In genomic region chr18:30970201-30970816, GRCh38 we compare ENCODE assay signal across 8 cellular contexts.
DNase-seq lines count a peak whose midpoint lies in the region; ATAC-seq and TF ChIP-seq lines count a peak whose summit lies in the region.

No MANE protein-coding gene starts in this region.

- H3K4me1 ChIP-seq in right lobe of liver (no peaks in the 10 kb centered on the region), uterus (no peaks in the 10 kb centered on the region)

- H3K36me3 ChIP-seq in right lobe of liver: no peaks in the 10 kb centered on the region
- H3K36me3 ChIP-seq in uterus: no peaks in the 10 kb centered on the region

- H3K4me3 ChIP-seq in right lobe of liver (no peak overlapping the region), uterus (no peak overlapping the region)

- TF ChIP-seq CTCF in WTC11 (IDR thresholded peaks at IDR 0.05) (peak; percentile 20; the same call in 1 of the 2 replicates), right lobe of liver (IDR thresholded peaks at IDR 0.05) (peak; percentile 43 to 63 (median 55)), uterus (IDR thresholded peaks at IDR 0.05) (no peak)

- 18% methylated on average over 7 of the region's 7 CpGs for WGBS in right lobe of liver (ENCODE audit: insufficient coverage, low coverage, low lambda C conversion rate, missing lambda C conversion rate)

- CTCF ChIA-PET in WTC11 (lab: Charles Lee): interaction anchor here (1.0 to 1.2 kb wide), 2 partner anchors 29 to 1096 kb away, joined by 3 to 4 read pairs; no protein-coding TSS in a partner anchor

- H3K4me1 Mint-ChIP-seq in WTC11: 0 out of 2 replicates have a peak, but pooled peaks cover 2% of the 10 kb centered on the region
- no peaks in the 10 kb centered on the region for H3K4me1 Mint-ChIP-seq in natural killer cell treated with Interleukin-12 subunit alpha and Interleukin-12 subunit beta and Interleukin-15 and Interleukin-18, amount 100 ng/mL, for 72 hours (ENCODE audit: low read depth in 2 of 2)

- no peak; the same call in 1 of the 2 replicates for ATAC-seq in WTC11
- peak; percentile 69 to 88 (median 82) for ATAC-seq in right lobe of liver
- ATAC-seq in GM19397 (IDR thresholded peaks at IDR 0.05; ENCODE audit: unreplicated experiment): no peak
- ATAC-seq in natural killer cell treated with Interleukin-12 subunit alpha and Interleukin-12 subunit beta and Interleukin-15 and Interleukin-18, amount 100 ng/mL, for 72 hours: no peak

- H3K4me3 Mint-ChIP-seq in WTC11: no peak overlapping the region
- no peak overlapping the region for H3K4me3 Mint-ChIP-seq in natural killer cell treated with Interleukin-12 subunit alpha and Interleukin-12 subunit beta and Interleukin-15 and Interleukin-18, amount 100 ng/mL, for 72 hours

- no peaks in the 10 kb centered on the region for H3K9me3 Mint-ChIP-seq in WTC11
- H3K9me3 Mint-ChIP-seq in natural killer cell treated with Interleukin-12 subunit alpha and Interleukin-12 subunit beta and Interleukin-15 and Interleukin-18, amount 100 ng/mL, for 72 hours: no peaks in the 10 kb centered on the region

- POLR2A ChIA-PET in WTC11 (lab: Charles Lee): no interaction called here

- intact Hi-C loops in right lobe of liver (cut with DNase I) (no loop called here), uterus (cut with DNase I; ENCODE audit: low total_unique reads) (no loop called here)

- no peak overlapping the region for H3K27ac Mint-ChIP-seq in WTC11
- no peak overlapping the region for H3K27ac Mint-ChIP-seq in natural killer cell treated with Interleukin-12 subunit alpha and Interleukin-12 subunit beta and Interleukin-15 and Interleukin-18, amount 100 ng/mL, for 72 hours

- H3K36me3 Mint-ChIP-seq in WTC11: no peaks in the 10 kb centered on the region
- no peaks in the 10 kb centered on the region for H3K36me3 Mint-ChIP-seq in natural killer cell treated with Interleukin-12 subunit alpha and Interleukin-12 subunit beta and Interleukin-15 and Interleukin-18, amount 100 ng/mL, for 72 hours

- no peak for TF ChIP-seq POLR2A in right lobe of liver (IDR thresholded peaks at IDR 0.05)
- TF ChIP-seq POLR2A in uterus (IDR thresholded peaks at IDR 0.05): no peak

- H3K27me3 Mint-ChIP-seq in WTC11 (ENCODE audit: low read depth): no peaks in the 10 kb centered on the region
- no peaks in the 10 kb centered on the region for H3K27me3 Mint-ChIP-seq in natural killer cell treated with Interleukin-12 subunit alpha and Interleukin-12 subunit beta and Interleukin-15 and Interleukin-18, amount 100 ng/mL, for 72 hours

- H3K9me3 ChIP-seq in right lobe of liver: no peaks in the 10 kb centered on the region
- no peaks in the 10 kb centered on the region for H3K9me3 ChIP-seq in uterus

- H3K27me3 ChIP-seq in right lobe of liver (no peaks in the 10 kb centered on the region), uterus (no peaks in the 10 kb centered on the region)

- H3K27ac ChIP-seq in right lobe of liver: no peak overlapping the region
- H3K27ac ChIP-seq in uterus: no peak overlapping the region

- DNase-seq in ELR (ENCODE audit: low read depth): peak; percentile 75
- peak; percentile 31 for DNase-seq in NCI-H1092 (lab: John Stamatoyannopoulos, UW)
- no peak for DNase-seq in WTC11 (ENCODE audit: low spot score)
- DNase-seq in right lobe of liver: no peak
- no peak for DNase-seq in activated naive CD4-positive, alpha-beta T cell treated with Interleukin-2 at 50 U/mL for 16 hours
- no peak for DNase-seq in uterus
- DNase-seq in natural killer cell treated with Interleukin-12 subunit alpha and Interleukin-12 subunit beta and Interleukin-15 and Interleukin-18, amount 100 ng/mL, for 72 hours (ENCODE audit: low spot score): no peak

TF ChIP-seq in WTC11, 78 proteins besides CTCF, POLR2A, EP300 and RAD21:
- TF ChIP-seq HMGXB4 (CRISPR knock-in tag; IDR thresholded peaks at IDR 0.05) (no peak), SP1 (CRISPR knock-in tag; conservative IDR thresholded peaks at IDR 0.05) (no peak), ZNF425 (CRISPR knock-in tag; conservative IDR thresholded peaks at IDR 0.05) (no peak), JUN (CRISPR knock-in tag; IDR thresholded peaks at IDR 0.05) (no peak), GRHL2 (CRISPR knock-in tag; IDR thresholded peaks at IDR 0.05; ENCODE audit: insufficient replicate concordance, severe bottlenecking) (no peak), FOXJ3 (CRISPR knock-in tag; IDR thresholded peaks at IDR 0.05; ENCODE audit: borderline replicate concordance) (no peak), ZNF219 (CRISPR knock-in tag; IDR thresholded peaks at IDR 0.05; ENCODE audit: borderline replicate concordance) (no peak), NFE2L1 (CRISPR knock-in tag; IDR thresholded peaks at IDR 0.05) (no peak), SMAD3 (CRISPR knock-in tag; IDR thresholded peaks at IDR 0.05; ENCODE audit: borderline replicate concordance) (no peak), NR1H2 (CRISPR knock-in tag; IDR thresholded peaks at IDR 0.05) (no peak), USF1 (CRISPR knock-in tag; IDR thresholded peaks at IDR 0.05) (no peak), CBFB (CRISPR knock-in tag; IDR thresholded peaks at IDR 0.05; ENCODE audit: low read depth) (no peak), ZMAT4 (CRISPR knock-in tag; IDR thresholded peaks at IDR 0.05) (no peak)
TF ChIP-seq in WTC11: peak in this region for 0.

Comparison
In these comparisons a context has a peak if more than half of its experiments do, and no peak if none do; other contexts are left out.
1. DNase-seq: peak in ELR (single experiment) and NCI-H1092 (single experiment); none in WTC11 (single experiment), right lobe of liver (0 of 3), activated naive CD4-positive, alpha-beta T cell treated with Interleukin-2 at 50 U/mL for 16 hours (single experiment), uterus (0 of 2) and natural killer cell treated with Interleukin-12 subunit alpha and Interleukin-12 subunit beta and Interleukin-15 and Interleukin-18, amount 100 ng/mL, for 72 hours (single experiment).
2. ATAC-seq: peak in right lobe of liver (4 of 4); none in WTC11 (single experiment), GM19397 (single experiment) and natural killer cell treated with Interleukin-12 subunit alpha and Interleukin-12 subunit beta and Interleukin-15 and Interleukin-18, amount 100 ng/mL, for 72 hours (0 of 2).
3. CTCF ChIP-seq: peak in WTC11 (single experiment) and right lobe of liver (4 of 4); none in uterus (0 of 4).